13 cellular contexts compared by ENCODE assay signal in genomic region chr6:22877946-22878705, GRCh38.
A peak's percentile ranks its signal among the peaks of the same experiment; 100 is the strongest.
DNase-seq lines count a peak whose midpoint lies in the region.
"Had no signal": no experiment of that assay in that cellular context is flagged by ENCODE, and none has a peak within 500 bp of the region (broad histone marks: within the 10 kb centered on the region; RNA-seq: fewer than 3 reads in every experiment).

No MANE protein-coding gene starts in this region.

- H3K9ac ChIP-seq in ES-I3 (ENCODE audit: low read depth, low read length), result peak overlapping the region; percentile 26; the same call in 1 of the 2 replicates
- H3K9ac ChIP-seq: KMS-11 had no signal

- H3K36me3 ChIP-seq in ES-I3 (ENCODE audit: insufficient read depth, low read length), result peaks cover 3% of the 10 kb centered on the region; the same call in 1 of the 2 replicates
- H3K36me3 ChIP-seq: right lobe of liver, upper lobe of left lung had no signal

- in situ Hi-C loops in KBM-7 (cut with MboI; ENCODE audit: low pct_unique_long_range_greater_than_20kb, low sequenced_read_pairs), result no loop called here

- peaks cover 38% of the 10 kb centered on the region for H3K4me1 ChIP-seq in ES-I3 (ENCODE audit: insufficient read depth, low read length)
- H3K4me1 ChIP-seq: body of pancreas, right lobe of liver had no signal

- peaks cover 7% of the 10 kb centered on the region; the same call in 1 of the 2 replicates for H3K9me3 ChIP-seq in ES-I3 (ENCODE audit: control insufficient read depth, insufficient read depth, low read length)
- H3K9me3 ChIP-seq: body of pancreas, right lobe of liver, upper lobe of left lung had no signal

- DNase-seq in amniotic stem cell (lab: John Stamatoyannopoulos, UW), result peak; percentile 27
- peak; percentile 48 for DNase-seq in hepatic stellate cell (ENCODE audit: low spot score)
- peak; percentile 23 for DNase-seq in pons (ENCODE audit: low spot score)
- DNase-seq in DMS53 treated with DMSO at 0.1 percent for 48 hours (lab: John Stamatoyannopoulos, UW; ENCODE audit: unreplicated experiment), result no peak
- no peak for DNase-seq in NCI-H146 (lab: John Stamatoyannopoulos, UW)
- no peak for DNase-seq in KBM-7
- DNase-seq in NCI-H526 treated with DMSO at 0.1 percent for 48 hours (lab: John Stamatoyannopoulos, UW), result no peak
- DNase-seq: activated CD8-positive, alpha-beta memory T cell treated with anti-CD3 and anti-CD28 coated beads, Interleukin-2, amount 50 U/mL, for 4 hours; body of pancreas; right lobe of liver; upper lobe of left lung had no signal

Comparison
In these comparisons a context has a peak if more than half of its experiments do, and no peak if none do; other contexts are left out.
1. DNase-seq: peak in amniotic stem cell (single experiment), hepatic stellate cell (single experiment) and pons (single experiment); none in DMS53 treated with DMSO at 0.1 percent for 48 hours (single experiment), NCI-H146 (single experiment), KBM-7 (single experiment) and NCI-H526 treated with DMSO at 0.1 percent for 48 hours (single experiment).